Comparison of ENCODE assay signal across 1 cellular context in the genomic region with DNA sequence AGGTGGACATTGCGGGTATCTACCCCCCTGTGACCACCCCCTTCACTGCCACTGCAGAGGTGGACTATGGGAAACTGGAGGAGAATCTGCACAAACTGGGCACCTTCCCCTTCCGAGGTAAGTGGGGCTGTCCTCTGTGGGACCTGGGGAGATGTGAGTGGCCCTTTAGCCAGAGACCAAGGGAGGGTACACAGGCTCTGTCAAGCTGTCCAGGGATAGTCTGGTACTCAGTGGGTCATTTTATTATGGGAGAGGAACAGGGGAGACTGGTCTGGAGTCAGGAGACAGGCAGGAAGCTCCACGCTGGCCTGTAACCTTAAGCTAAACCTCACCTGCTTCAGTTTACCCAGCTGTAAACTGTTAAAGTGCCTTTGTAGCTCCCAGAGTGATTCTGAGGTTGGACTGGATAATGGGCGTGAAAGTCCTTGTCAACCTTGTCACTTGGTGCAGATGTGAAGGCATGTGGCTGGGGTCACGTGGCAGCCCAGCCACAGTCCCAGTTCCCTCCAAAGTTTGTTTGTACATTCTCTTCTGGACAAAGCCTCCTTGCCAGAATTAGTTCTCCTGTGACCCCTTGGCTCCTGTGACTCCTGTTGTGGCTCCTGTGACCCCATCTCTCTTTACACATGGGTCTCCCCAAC.
TF ChIP-seq lines count a peak whose summit lies in the region.

No MANE protein-coding gene starts in this region.

TF ChIP-seq in K562, 482 proteins besides CTCF, POLR2A, EP300 and RAD21 (continued from another document):
- TF ChIP-seq, protein P1, sequence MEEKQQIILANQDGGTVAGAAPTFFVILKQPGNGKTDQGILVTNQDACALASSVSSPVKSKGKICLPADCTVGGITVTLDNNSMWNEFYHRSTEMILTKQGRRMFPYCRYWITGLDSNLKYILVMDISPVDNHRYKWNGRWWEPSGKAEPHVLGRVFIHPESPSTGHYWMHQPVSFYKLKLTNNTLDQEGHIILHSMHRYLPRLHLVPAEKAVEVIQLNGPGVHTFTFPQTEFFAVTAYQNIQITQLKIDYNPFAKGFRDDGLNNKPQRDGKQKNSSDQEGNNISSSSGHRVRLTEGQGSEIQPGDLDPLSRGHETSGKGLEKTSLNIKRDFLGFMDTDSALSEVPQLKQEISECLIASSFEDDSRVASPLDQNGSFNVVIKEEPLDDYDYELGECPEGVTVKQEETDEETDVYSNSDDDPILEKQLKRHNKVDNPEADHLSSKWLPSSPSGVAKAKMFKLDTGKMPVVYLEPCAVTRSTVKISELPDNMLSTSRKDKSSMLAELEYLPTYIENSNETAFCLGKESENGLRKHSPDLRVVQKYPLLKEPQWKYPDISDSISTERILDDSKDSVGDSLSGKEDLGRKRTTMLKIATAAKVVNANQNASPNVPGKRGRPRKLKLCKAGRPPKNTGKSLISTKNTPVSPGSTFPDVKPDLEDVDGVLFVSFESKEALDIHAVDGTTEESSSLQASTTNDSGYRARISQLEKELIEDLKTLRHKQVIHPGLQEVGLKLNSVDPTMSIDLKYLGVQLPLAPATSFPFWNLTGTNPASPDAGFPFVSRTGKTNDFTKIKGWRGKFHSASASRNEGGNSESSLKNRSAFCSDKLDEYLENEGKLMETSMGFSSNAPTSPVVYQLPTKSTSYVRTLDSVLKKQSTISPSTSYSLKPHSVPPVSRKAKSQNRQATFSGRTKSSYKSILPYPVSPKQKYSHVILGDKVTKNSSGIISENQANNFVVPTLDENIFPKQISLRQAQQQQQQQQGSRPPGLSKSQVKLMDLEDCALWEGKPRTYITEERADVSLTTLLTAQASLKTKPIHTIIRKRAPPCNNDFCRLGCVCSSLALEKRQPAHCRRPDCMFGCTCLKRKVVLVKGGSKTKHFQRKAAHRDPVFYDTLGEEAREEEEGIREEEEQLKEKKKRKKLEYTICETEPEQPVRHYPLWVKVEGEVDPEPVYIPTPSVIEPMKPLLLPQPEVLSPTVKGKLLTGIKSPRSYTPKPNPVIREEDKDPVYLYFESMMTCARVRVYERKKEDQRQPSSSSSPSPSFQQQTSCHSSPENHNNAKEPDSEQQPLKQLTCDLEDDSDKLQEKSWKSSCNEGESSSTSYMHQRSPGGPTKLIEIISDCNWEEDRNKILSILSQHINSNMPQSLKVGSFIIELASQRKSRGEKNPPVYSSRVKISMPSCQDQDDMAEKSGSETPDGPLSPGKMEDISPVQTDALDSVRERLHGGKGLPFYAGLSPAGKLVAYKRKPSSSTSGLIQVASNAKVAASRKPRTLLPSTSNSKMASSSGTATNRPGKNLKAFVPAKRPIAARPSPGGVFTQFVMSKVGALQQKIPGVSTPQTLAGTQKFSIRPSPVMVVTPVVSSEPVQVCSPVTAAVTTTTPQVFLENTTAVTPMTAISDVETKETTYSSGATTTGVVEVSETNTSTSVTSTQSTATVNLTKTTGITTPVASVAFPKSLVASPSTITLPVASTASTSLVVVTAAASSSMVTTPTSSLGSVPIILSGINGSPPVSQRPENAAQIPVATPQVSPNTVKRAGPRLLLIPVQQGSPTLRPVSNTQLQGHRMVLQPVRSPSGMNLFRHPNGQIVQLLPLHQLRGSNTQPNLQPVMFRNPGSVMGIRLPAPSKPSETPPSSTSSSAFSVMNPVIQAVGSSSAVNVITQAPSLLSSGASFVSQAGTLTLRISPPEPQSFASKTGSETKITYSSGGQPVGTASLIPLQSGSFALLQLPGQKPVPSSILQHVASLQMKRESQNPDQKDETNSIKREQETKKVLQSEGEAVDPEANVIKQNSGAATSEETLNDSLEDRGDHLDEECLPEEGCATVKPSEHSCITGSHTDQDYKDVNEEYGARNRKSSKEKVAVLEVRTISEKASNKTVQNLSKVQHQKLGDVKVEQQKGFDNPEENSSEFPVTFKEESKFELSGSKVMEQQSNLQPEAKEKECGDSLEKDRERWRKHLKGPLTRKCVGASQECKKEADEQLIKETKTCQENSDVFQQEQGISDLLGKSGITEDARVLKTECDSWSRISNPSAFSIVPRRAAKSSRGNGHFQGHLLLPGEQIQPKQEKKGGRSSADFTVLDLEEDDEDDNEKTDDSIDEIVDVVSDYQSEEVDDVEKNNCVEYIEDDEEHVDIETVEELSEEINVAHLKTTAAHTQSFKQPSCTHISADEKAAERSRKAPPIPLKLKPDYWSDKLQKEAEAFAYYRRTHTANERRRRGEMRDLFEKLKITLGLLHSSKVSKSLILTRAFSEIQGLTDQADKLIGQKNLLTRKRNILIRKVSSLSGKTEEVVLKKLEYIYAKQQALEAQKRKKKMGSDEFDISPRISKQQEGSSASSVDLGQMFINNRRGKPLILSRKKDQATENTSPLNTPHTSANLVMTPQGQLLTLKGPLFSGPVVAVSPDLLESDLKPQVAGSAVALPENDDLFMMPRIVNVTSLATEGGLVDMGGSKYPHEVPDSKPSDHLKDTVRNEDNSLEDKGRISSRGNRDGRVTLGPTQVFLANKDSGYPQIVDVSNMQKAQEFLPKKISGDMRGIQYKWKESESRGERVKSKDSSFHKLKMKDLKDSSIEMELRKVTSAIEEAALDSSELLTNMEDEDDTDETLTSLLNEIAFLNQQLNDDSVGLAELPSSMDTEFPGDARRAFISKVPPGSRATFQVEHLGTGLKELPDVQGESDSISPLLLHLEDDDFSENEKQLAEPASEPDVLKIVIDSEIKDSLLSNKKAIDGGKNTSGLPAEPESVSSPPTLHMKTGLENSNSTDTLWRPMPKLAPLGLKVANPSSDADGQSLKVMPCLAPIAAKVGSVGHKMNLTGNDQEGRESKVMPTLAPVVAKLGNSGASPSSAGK (IDR thresholded peaks at IDR 0.05): peak; percentile 72
